Comparison of ENCODE assay signal across 1 cellular context in the genomic region with DNA sequence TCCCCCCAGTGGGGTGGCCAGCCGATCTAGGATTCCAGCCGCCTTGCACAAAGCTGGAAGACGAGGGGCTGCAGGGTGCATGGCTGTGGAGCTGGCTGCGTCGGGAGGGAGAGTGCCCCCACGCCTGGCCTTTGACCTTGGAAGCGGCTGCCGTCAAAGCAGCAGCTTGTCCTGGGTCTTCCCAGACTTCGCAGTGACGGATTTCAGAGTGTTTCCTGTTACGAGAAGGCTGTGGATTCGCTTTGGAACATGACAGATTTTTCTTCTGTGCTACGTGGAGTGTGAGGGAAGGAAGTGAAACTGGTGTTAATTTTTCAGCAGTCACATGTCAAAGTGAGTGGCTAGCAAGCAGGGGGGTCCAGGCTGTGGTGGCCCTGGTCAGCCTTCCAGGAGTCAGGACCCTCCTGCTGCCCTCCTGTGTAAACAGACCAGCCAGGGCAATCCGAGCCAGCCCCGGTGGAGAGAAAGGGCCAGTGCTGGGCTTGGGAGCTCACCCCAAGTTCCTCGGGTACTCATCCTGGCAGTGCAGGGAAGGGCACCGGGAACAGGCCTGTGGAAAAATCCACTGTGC.
A peak's percentile ranks its signal among the peaks of the same experiment; 100 is the strongest.
TF ChIP-seq lines count a peak whose summit lies in the region.

No MANE protein-coding gene starts in this region.

TF ChIP-seq in HepG2, 621 proteins besides CTCF, POLR2A, EP300 and RAD21 (continued from another document):
- TF ChIP-seq, protein P1, sequence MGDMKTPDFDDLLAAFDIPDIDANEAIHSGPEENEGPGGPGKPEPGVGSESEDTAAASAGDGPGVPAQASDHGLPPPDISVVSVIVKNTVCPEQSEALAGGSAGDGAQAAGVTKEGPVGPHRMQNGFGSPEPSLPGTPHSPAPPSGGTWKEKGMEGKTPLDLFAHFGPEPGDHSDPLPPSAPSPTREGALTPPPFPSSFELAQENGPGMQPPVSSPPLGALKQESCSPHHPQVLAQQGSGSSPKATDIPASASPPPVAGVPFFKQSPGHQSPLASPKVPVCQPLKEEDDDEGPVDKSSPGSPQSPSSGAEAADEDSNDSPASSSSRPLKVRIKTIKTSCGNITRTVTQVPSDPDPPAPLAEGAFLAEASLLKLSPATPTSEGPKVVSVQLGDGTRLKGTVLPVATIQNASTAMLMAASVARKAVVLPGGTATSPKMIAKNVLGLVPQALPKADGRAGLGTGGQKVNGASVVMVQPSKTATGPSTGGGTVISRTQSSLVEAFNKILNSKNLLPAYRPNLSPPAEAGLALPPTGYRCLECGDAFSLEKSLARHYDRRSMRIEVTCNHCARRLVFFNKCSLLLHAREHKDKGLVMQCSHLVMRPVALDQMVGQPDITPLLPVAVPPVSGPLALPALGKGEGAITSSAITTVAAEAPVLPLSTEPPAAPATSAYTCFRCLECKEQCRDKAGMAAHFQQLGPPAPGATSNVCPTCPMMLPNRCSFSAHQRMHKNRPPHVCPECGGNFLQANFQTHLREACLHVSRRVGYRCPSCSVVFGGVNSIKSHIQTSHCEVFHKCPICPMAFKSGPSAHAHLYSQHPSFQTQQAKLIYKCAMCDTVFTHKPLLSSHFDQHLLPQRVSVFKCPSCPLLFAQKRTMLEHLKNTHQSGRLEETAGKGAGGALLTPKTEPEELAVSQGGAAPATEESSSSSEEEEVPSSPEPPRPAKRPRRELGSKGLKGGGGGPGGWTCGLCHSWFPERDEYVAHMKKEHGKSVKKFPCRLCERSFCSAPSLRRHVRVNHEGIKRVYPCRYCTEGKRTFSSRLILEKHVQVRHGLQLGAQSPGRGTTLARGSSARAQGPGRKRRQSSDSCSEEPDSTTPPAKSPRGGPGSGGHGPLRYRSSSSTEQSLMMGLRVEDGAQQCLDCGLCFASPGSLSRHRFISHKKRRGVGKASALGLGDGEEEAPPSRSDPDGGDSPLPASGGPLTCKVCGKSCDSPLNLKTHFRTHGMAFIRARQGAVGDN (CRISPR knock-in tag; IDR thresholded peaks at IDR 0.05): peak; percentile 68; the same call in 1 of the 2 replicates
- TF ChIP-seq, protein P2, sequence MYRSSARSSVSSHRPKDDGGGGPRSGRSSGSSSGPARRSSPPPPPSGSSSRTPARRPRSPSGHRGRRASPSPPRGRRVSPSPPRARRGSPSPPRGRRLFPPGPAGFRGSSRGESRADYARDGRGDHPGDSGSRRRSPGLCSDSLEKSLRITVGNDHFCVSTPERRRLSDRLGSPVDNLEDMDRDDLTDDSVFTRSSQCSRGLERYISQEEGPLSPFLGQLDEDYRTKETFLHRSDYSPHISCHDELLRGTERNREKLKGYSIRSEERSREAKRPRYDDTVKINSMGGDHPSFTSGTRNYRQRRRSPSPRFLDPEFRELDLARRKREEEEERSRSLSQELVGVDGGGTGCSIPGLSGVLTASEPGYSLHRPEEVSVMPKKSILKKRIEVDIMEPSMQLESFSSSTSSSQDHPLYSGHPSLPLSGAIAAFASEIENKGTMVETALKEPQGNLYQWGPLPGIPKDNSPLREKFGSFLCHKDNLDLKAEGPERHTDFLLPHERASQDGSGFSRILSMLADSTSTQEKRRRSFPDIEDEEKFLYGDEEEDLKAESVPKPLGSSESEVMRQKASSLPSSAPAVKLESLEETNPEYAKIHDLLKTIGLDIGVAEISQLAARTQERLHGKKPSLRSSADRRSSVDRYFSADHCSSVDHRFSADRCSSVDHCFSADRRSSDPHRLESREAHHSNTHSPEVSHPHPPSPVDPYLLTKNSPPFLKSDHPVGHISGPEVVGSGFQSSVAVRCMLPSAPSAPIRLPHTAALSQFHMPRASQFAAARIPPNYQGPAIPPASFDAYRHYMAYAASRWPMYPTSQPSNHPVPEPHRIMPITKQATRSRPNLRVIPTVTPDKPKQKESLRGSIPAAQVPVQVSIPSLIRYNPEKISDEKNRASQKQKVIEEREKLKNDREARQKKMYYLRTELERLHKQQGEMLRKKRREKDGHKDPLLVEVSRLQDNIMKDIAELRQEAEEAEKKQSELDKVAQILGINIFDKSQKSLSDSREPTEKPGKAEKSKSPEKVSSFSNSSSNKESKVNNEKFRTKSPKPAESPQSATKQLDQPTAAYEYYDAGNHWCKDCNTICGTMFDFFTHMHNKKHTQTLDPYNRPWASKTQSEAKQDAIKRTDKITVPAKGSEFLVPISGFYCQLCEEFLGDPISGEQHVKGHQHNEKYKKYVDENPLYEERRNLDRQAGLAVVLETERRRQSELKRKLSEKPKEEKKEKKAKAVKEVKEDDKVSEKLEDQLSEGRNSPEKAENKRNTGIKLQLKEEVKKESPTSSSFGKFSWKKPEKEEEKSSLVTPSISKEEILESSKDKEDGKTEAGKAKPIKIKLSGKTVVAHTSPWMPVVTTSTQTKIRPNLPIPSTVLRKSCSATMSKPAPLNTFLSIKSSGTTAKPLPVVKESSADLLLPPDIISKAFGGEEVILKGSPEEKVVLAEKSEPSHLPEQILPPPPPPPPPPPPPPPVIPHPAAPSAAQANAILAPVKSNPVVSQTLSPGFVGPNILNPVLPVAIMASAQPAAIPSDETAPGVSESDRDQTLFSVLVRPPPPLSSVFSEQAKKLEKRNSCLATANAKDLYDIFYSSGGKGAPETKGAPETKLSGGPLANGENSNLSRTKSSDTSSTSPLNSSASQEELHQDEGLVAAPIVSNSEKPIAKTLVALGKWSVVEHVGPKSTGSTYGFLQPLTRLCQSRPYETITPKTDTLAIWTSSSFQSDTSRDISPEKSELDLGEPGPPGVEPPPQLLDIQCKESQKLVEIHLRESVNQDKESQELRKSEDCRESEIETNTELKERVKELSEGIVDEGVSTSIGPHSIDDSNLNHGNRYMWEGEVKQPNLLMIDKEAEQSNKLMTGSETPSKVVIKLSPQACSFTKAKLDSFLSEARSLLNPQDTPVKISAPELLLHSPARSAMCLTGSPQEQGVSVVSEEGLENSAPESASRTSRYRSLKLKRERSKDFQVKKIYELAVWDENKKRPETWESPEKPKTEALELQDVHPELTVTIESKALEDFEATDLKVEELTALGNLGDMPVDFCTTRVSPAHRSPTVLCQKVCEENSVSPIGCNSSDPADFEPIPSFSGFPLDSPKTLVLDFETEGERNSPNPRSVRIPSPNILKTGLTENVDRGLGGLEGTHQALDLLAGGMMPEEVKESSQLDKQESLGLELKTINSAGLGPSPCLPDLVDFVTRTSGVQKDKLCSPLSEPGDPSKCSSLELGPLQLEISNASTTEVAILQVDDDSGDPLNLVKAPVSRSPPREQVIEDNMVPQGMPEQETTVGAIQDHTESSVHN (CRISPR knock-in tag; IDR thresholded peaks at IDR 0.05): no peak
- TF ChIP-seq BRCA1 (CRISPR knock-in tag; IDR thresholded peaks at IDR 0.05) (no peak), NR2F1 (CRISPR knock-in tag; IDR thresholded peaks at IDR 0.05) (peak in 1 of 2 experiments; percentile 59; a peak in 3 of 4 replicates), NR2F6 (IDR thresholded peaks at IDR 0.05) (peak; percentile 74), NR2F6 (CRISPR knock-in tag; IDR thresholded peaks at IDR 0.05) (peak; percentile 52), HNRNPLL (IDR thresholded peaks at IDR 0.05; ENCODE audit: low read depth, low read length, poor library complexity, severe bottlenecking) (no peak)
- TF ChIP-seq, protein P3, sequence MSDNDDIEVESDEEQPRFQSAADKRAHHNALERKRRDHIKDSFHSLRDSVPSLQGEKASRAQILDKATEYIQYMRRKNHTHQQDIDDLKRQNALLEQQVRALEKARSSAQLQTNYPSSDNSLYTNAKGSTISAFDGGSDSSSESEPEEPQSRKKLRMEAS (IDR thresholded peaks at IDR 0.05): 0 out of 2 replicates have a peak, but pooled peaks have one; percentile 35
- TF ChIP-seq, protein P4, sequence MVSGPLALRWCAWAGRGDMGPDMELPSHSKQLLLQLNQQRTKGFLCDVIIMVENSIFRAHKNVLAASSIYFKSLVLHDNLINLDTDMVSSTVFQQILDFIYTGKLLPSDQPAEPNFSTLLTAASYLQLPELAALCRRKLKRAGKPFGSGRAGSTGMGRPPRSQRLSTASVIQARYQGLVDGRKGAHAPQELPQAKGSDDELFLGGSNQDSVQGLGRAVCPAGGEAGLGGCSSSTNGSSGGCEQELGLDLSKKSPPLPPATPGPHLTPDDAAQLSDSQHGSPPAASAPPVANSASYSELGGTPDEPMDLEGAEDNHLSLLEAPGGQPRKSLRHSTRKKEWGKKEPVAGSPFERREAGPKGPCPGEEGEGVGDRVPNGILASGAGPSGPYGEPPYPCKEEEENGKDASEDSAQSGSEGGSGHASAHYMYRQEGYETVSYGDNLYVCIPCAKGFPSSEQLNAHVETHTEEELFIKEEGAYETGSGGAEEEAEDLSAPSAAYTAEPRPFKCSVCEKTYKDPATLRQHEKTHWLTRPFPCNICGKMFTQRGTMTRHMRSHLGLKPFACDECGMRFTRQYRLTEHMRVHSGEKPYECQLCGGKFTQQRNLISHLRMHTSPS (CRISPR knock-in tag; IDR thresholded peaks at IDR 0.05; ENCODE audit: low read depth): peak; percentile 45; the same call in 1 of the 2 replicates
- TF ChIP-seq, protein P5, sequence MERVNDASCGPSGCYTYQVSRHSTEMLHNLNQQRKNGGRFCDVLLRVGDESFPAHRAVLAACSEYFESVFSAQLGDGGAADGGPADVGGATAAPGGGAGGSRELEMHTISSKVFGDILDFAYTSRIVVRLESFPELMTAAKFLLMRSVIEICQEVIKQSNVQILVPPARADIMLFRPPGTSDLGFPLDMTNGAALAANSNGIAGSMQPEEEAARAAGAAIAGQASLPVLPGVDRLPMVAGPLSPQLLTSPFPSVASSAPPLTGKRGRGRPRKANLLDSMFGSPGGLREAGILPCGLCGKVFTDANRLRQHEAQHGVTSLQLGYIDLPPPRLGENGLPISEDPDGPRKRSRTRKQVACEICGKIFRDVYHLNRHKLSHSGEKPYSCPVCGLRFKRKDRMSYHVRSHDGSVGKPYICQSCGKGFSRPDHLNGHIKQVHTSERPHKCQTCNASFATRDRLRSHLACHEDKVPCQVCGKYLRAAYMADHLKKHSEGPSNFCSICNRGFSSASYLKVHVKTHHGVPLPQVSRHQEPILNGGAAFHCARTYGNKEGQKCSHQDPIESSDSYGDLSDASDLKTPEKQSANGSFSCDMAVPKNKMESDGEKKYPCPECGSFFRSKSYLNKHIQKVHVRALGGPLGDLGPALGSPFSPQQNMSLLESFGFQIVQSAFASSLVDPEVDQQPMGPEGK (CRISPR knock-in tag; IDR thresholded peaks at IDR 0.05): peak; percentile 80
- TF ChIP-seq, protein P6, sequence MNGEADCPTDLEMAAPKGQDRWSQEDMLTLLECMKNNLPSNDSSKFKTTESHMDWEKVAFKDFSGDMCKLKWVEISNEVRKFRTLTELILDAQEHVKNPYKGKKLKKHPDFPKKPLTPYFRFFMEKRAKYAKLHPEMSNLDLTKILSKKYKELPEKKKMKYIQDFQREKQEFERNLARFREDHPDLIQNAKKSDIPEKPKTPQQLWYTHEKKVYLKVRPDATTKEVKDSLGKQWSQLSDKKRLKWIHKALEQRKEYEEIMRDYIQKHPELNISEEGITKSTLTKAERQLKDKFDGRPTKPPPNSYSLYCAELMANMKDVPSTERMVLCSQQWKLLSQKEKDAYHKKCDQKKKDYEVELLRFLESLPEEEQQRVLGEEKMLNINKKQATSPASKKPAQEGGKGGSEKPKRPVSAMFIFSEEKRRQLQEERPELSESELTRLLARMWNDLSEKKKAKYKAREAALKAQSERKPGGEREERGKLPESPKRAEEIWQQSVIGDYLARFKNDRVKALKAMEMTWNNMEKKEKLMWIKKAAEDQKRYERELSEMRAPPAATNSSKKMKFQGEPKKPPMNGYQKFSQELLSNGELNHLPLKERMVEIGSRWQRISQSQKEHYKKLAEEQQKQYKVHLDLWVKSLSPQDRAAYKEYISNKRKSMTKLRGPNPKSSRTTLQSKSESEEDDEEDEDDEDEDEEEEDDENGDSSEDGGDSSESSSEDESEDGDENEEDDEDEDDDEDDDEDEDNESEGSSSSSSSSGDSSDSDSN (CRISPR knock-in tag; IDR thresholded peaks at IDR 0.05): peak; percentile 32; the same call in 1 of the 2 replicates
